8 cellular contexts compared by ENCODE assay signal in the genomic region with DNA sequence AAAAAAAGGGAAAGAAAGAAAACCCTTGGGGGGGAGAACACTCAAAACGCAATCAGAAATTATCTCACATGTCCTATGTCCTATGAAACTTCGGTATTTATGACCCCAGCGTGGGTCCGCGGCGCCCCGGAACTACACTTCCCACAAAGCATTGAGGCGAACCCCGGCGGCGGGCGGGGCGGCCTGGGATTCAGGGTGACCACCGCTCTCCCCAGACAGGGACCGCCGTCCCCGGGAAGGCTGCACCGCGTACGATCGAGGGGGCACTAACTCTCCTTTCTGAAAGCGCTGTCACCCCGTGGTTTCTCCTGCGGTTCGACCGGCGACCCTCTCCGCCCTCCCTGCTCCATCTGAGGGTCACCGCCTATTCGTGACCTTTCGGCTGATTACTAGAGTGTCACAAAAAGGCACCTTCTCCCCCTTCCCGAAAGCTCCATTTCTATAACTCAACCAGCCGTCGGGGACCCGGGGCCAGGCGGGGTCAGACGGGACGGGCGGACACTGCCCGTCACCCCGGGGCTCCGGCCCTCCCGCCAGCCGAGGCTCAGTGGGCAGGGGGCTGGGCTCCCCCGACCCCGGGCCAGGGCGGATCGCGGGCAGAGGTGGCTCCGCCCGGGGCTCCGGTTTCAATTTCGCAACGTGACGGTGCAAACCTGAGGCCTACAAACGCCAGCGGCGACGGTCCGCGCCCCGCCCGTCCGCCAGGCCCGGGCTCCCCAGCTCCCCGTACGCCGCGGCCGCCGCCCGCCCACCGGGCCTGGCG. TPM values are rescaled to one million over a fixed set of nuclear protein-coding genes. Genes with fewer than 3 reads are reported as not detected.
A peak's percentile ranks its signal among the peaks of the same experiment; 100 is the strongest.
DNase-seq lines count a peak whose midpoint lies in the region; ATAC-seq lines count a peak whose summit lies in the region.

No MANE protein-coding gene starts in this region.

- H3K4me1 ChIP-seq in SJCRH30, result 0 out of 2 replicates have a peak, but pooled peaks cover 3% of the 10 kb centered on the region

- peak; percentile 85 for DNase-seq in Daoy (ENCODE audit: low read depth)
- DNase-seq in HuH-7 (ENCODE audit: low spot score), result peak; percentile 80
- peak; percentile 89 to 90 for DNase-seq in SJCRH30
- peak; percentile 66 for DNase-seq in activated naive CD4-positive, alpha-beta T cell treated with anti-CD3 and anti-CD28 coated beads, Interleukin-2, amount 50 U/mL, for 16 hours
- DNase-seq in germinal center (ENCODE audit: low spot score), result peak; percentile 80
- DNase-seq in occipital lobe (lab: John Stamatoyannopoulos, UW), result peak; percentile 43

- ATAC-seq in GM21526 (IDR thresholded peaks at IDR 0.05; ENCODE audit: low FRiP score, unreplicated experiment), result peak; percentile 54

- peak overlapping the region; percentile 98 for H3K4me3 ChIP-seq in SJCRH30

- H3K27me3 ChIP-seq in SJCRH30, result no peaks in the 10 kb centered on the region

- H3K36me3 ChIP-seq in SJCRH30, result 0 out of 2 replicates have a peak, but pooled peaks cover 3% of the 10 kb centered on the region

- H3K27ac ChIP-seq in SJCRH30 (peak overlapping the region; percentile 91), temporal lobe (ENCODE audit: low read depth, low read length) (peak overlapping the region; percentile 82)

- peaks cover 4% of the 10 kb centered on the region; the same call in 1 of the 2 replicates for H3K9me3 ChIP-seq in SJCRH30 (replicated peaks)

RNA-seq across cellular contexts. Expression of gene ECPAS, which starts 1.3 kb away (rescaled TPM):
- 92.3 and 109 TPM in 2 replicates for total RNA-seq in Daoy (2014; rRNA removed; shearing (Covaris generic))
- total RNA-seq in SJCRH30 (2014; rRNA removed; shearing (Covaris generic)), result 112 and 123 TPM in 2 replicates
- total RNA-seq in occipital lobe, result 91.2 TPM
- total RNA-seq in temporal lobe, result 76.7 TPM

RNA-seq across cellular contexts. Expression of gene ZNF483, which starts 42.1 kb away (rescaled TPM):
- total RNA-seq in Daoy (2014; rRNA removed; shearing (Covaris generic)), result 3.1 and 7.6 TPM in 2 replicates
- total RNA-seq in SJCRH30 (2014; rRNA removed; shearing (Covaris generic)), result 16.9 and 19.1 TPM in 2 replicates
- total RNA-seq in occipital lobe, result 47.3 TPM
- total RNA-seq in temporal lobe, result 28.8 TPM

Comparison
In these comparisons a context has a peak if more than half of its experiments do, and no peak if none do; other contexts are left out.
1. Peak in every context shown above with its lines: DNase-seq, ATAC-seq, H3K4me3 ChIP-seq and H3K27ac ChIP-seq.